In genomic region chr16:1707193-1707790, GRCh38 we compare ENCODE assay signal across 9 cellular contexts. TPM values are rescaled to one million over a fixed set of nuclear protein-coding genes. Genes with fewer than 3 reads are reported as not detected.
DNase-seq lines count a peak whose midpoint lies in the region; ATAC-seq, FAIRE-seq and TF ChIP-seq lines count a peak whose summit lies in the region.
"Had no signal": no experiment of that assay in that cellular context is flagged by ENCODE, and none has a peak within 500 bp of the region (broad histone marks: within the 10 kb centered on the region; RNA-seq: fewer than 3 reads in every experiment).

No MANE protein-coding gene starts in this region.

- TF ChIP-seq CTCF in foreskin fibroblast (IDR thresholded peaks at IDR 0.05; ENCODE audit: low read depth, low read length) (no peak), ovary (IDR thresholded peaks at IDR 0.05) (no peak)

- no peaks in the 10 kb centered on the region for H3K27me3 ChIP-seq in ovary

- H3K27ac Mint-ChIP-seq in activated CD8-positive, alpha-beta T cell treated with anti-CD3 and anti-CD28 coated beads, Interleukin-2, amount 10 ng/mL, durations not matched to agents 7 days and 5 days = peak overlapping the region; percentile 85

- DNase-seq in activated naive CD4-positive, alpha-beta T cell treated with Interleukin-2 at 50 U/mL for 16 hours = peak; percentile 4
- no peak for DNase-seq in activated naive CD4-positive, alpha-beta T cell treated with anti-CD3 and anti-CD28 coated beads, Interleukin-2, amount 50 U/mL, for 16 hours
- DNase-seq in activated CD8-positive, alpha-beta T cell treated with anti-CD3 and anti-CD28 coated beads, Interleukin-2, amount 10 ng/mL, durations not matched to agents 7 days and 5 days = peak; percentile 35
- DNase-seq in foreskin fibroblast (peak; percentile 24 to 62), ovary (no peak), NCI-H2081 treated with DMSO at 0.1 percent for 48 hours (lab: John Stamatoyannopoulos, UW) (no peak), RCC 7860 (ENCODE audit: low spot score) (no peak)

- H3K4me1 ChIP-seq in ovary (ENCODE audit: insufficient read depth) = peaks cover 14% of the 10 kb centered on the region

- FAIRE-seq in RCC 7860 (lab: Jason Lieb, UNC) = no peak
- FAIRE-seq: colon had no signal

- 7 to 10% (median 8%) methylated on average over 16 of the region's 16 CpGs for WGBS in ovary, 3 donors

- no peaks in the 10 kb centered on the region for H3K9me3 ChIP-seq in ovary

- no peaks in the 10 kb centered on the region for H3K9me3 Mint-ChIP-seq in activated CD8-positive, alpha-beta T cell treated with anti-CD3 and anti-CD28 coated beads, Interleukin-2, amount 10 ng/mL, durations not matched to agents 7 days and 5 days (ENCODE audit: insufficient read depth)

- peaks cover 10% of the 10 kb centered on the region for H3K36me3 Mint-ChIP-seq in activated CD8-positive, alpha-beta T cell treated with anti-CD3 and anti-CD28 coated beads, Interleukin-2, amount 10 ng/mL, durations not matched to agents 7 days and 5 days (ENCODE audit: low read depth)

- CTCF ChIA-PET in activated CD8-positive, alpha-beta T cell treated with anti-CD3 and anti-CD28 coated beads, Interleukin-2, amount 10 ng/mL, durations not matched to agents 7 days and 5 days (lab: Charles Lee) = interaction anchor here (0.6 to 2.4 kb wide), 6 partner anchors 29 to 286 kb away, joined by 3 to 17 read pairs (median 4); partner anchors contain the start of genes JPT2, NUBP2 and SPSB3

- no peaks in the 10 kb centered on the region for H3K36me3 ChIP-seq in ovary

- TF ChIP-seq EP300 in ovary (IDR thresholded peaks at IDR 0.05) = no peak

- H3K27ac ChIP-seq in ovary = no peak overlapping the region

- no peaks in the 10 kb centered on the region for H3K27me3 Mint-ChIP-seq in activated CD8-positive, alpha-beta T cell treated with anti-CD3 and anti-CD28 coated beads, Interleukin-2, amount 10 ng/mL, durations not matched to agents 7 days and 5 days (ENCODE audit: low read depth)

- TF ChIP-seq POLR2A in ovary (IDR thresholded peaks at IDR 0.05) = no peak

- peaks cover 33% of the 10 kb centered on the region for H3K4me1 Mint-ChIP-seq in activated CD8-positive, alpha-beta T cell treated with anti-CD3 and anti-CD28 coated beads, Interleukin-2, amount 10 ng/mL, durations not matched to agents 7 days and 5 days (ENCODE audit: low read depth)

- no peak for ATAC-seq in activated CD8-positive, alpha-beta T cell treated with anti-CD3 and anti-CD28 coated beads, Interleukin-2, amount 10 ng/mL, durations not matched to agents 7 days and 5 days
- ATAC-seq in GM21367 (IDR thresholded peaks at IDR 0.05; ENCODE audit: unreplicated experiment) = no peak

- H3K4me3 ChIP-seq in foreskin fibroblast (ENCODE audit: low read depth in 1 of 2, low read length in 2 of 2) = peak overlapping the region; percentile 97 to 99
- H3K4me3 ChIP-seq in ovary = peak overlapping the region; percentile 91

- POLR2A ChIA-PET in activated CD8-positive, alpha-beta T cell treated with anti-CD3 and anti-CD28 coated beads, Interleukin-2, amount 10 ng/mL, durations not matched to agents 7 days and 5 days (lab: Charles Lee) = interaction anchor here (1.2 to 2.7 kb wide), 3 partner anchors 29 to 448 kb away, joined by 3 to 19 read pairs (median 11); partner anchors contain the start of genes JPT2 and TRAF7

- intact Hi-C loops in ovary (cut with DNase I) = loop anchor here in 2 of 4 donors (2.0 to 10.0 kb wide), 3 partner anchors 28 to 95 kb away; partner anchors contain the start of genes CRAMP1 (in 2 of the 2), IFT140 (in 2 of the 2) and JPT2 (in 1 of the 2)

- peak overlapping the region; percentile 95 for H3K4me3 Mint-ChIP-seq in activated CD8-positive, alpha-beta T cell treated with anti-CD3 and anti-CD28 coated beads, Interleukin-2, amount 10 ng/mL, durations not matched to agents 7 days and 5 days

RNA-seq across cellular contexts. Expression of gene MAPK8IP3, which starts 1.3 kb away (rescaled TPM):
- 10 to 100 TPM; 75.9 to 82.7 TPM for total RNA-seq in activated CD8-positive, alpha-beta T cell treated with anti-CD3 and anti-CD28 coated beads, Interleukin-2, amount 10 ng/mL, durations not matched to agents 7 days and 5 days
- 100 to 1,000 TPM in 1 of 7 donors, 10 to 100 TPM in 6; 50.3 to 117 (median 75.5) TPM for total RNA-seq in ovary
- 10 to 100 TPM in 1 of 2 donors, 1 to 10 TPM in 1; 7.0 to 60.8 TPM for polyA plus RNA-seq in ovary

RNA-seq across cellular contexts. Expression of gene JPT2, which starts 29.2 kb away (rescaled TPM):
- total RNA-seq in activated CD8-positive, alpha-beta T cell treated with anti-CD3 and anti-CD28 coated beads, Interleukin-2, amount 10 ng/mL, durations not matched to agents 7 days and 5 days = 10 to 100 TPM; 56.1 to 61.7 TPM
- 10 to 100 TPM; 14.4 to 51.8 (median 44.1) TPM for total RNA-seq in ovary
- 10 to 100 TPM; 22.3 to 44.9 TPM for polyA plus RNA-seq in ovary

Comparison
In these comparisons a context has a peak if more than half of its experiments do, and no peak if none do; other contexts are left out.
1. DNase-seq: peak in activated naive CD4-positive, alpha-beta T cell treated with Interleukin-2 at 50 U/mL for 16 hours (single experiment), activated CD8-positive, alpha-beta T cell treated with anti-CD3 and anti-CD28 coated beads, Interleukin-2, amount 10 ng/mL, durations not matched to agents 7 days and 5 days (single experiment) and foreskin fibroblast (2 of 2); none in activated naive CD4-positive, alpha-beta T cell treated with anti-CD3 and anti-CD28 coated beads, Interleukin-2, amount 50 U/mL, for 16 hours (single experiment), ovary (0 of 5), NCI-H2081 treated with DMSO at 0.1 percent for 48 hours (single experiment) and RCC 7860 (single experiment).